1 cellular context compared by ENCODE assay signal in genomic region chr2:130181338-130181879, GRCh38.
TF ChIP-seq lines count a peak whose summit lies in the region.

Gene SMPD4, minus strand, starts transcription at chr2:130181602. Its CDS starts 5,010 bp downstream, at chr2:130176592.

TF ChIP-seq in SK-N-SH, 30 proteins besides CTCF, POLR2A, EP300 and RAD21 (continued from another document):
- TF ChIP-seq NFIC (IDR thresholded peaks at IDR 0.05; ENCODE audit: borderline replicate concordance) (no peak), TAF1 (IDR thresholded peaks at IDR 0.05; ENCODE audit: borderline replicate concordance, low read depth, low read length) (peak; percentile 73; the same call in 1 of the 2 replicates), CHD2 (IDR thresholded peaks at IDR 0.05; ENCODE audit: low read length, partially characterized antibody) (peak; percentile 19), NRF1 (IDR thresholded peaks at IDR 0.05; ENCODE audit: low read depth, low read length) (peak; percentile 73), MAX (IDR thresholded peaks at IDR 0.05; ENCODE audit: low read depth) (peak; percentile 62; the same call in 1 of the 2 replicates), USF1 (IDR thresholded peaks at IDR 0.05; ENCODE audit: borderline replicate concordance, low read depth) (no peak), FOXM1 (IDR thresholded peaks at IDR 0.05; ENCODE audit: low read depth) (no peak), IRF3 (IDR thresholded peaks at IDR 0.05; ENCODE audit: low read depth, low read length) (no peak)
